In the genomic region with DNA sequence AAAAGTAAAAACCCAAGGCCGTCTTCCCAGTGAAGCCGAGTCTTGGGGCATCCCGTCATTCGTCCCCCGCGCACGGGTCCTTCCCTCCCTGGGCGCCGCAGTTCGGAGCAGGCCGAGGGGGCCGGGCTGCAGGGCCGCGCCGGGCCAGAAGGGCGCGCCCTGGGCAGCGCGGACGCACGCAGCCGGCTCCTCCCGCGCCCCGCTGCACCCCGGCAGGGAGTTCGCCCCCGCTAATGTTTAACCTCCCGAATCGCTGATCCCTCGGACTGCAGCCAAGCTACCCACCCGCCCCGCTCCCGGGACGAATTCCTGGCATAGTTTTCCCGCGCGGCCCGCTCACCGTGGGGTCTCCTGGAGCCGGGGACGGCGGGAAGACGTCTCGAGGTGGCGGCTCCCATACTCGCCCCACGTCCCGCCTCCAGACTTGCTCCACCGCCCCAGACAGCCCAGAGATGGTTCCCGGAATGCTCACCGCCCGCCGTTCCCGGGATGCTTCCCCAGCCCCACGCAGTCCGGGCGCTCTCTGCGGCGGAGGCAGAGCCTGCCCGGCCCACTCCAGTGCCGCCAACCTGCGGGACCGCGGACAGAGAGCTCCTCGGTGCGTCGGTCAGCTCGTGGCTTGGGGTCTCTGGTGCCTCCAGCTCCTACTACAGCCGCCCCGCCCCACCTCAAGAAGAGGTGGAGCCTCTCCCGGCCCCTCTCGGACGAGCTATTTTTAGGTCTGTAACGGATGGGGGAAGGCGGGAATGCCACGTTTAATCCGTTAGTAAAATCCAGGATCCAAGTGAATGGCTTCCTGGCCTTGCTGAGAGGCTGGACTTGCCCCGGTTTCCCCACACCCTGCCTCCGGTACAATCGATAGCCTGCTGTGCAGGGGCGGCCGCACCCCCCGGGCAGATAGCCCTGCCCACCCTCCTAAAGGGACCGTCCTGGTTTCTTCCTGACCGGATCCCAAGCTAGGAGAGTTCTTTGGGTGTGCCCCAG, we compare ENCODE assay signal across 8 cellular contexts. TPM values are rescaled to one million over a fixed set of nuclear protein-coding genes. Genes with fewer than 3 reads are reported as not detected.
DNase-seq lines count a peak whose midpoint lies in the region; ATAC-seq and TF ChIP-seq lines count a peak whose summit lies in the region.

A gene with protein sequence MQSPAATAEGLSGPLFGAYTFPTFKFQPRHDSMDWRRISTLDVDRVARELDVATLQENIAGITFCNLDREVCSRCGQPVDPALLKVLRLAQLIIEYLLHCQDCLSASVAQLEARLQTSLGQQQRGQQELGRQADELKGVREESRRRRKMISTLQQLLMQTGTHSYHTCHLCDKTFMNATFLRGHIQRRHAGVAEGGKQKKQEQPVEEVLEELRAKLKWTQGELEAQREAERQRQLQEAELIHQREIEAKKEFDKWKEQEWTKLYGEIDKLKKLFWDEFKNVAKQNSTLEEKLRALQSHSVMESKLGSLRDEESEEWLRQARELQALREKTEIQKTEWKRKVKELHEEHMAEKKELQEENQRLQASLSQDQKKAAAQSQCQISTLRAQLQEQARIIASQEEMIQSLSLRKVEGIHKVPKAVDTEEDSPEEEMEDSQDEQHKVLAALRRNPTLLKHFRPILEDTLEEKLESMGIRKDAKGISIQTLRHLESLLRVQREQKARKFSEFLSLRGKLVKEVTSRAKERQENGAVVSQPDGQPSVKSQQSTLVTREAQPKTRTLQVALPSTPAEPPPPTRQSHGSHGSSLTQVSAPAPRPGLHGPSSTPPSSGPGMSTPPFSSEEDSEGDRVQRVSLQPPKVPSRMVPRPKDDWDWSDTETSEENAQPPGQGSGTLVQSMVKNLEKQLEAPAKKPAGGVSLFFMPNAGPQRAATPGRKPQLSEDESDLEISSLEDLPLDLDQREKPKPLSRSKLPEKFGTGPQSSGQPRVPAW (minus strand): TSS at position 621 of the 984 bp plus-strand sequence. CDS start 11,637 bp downstream, outside the sequence.

- peaks cover 14% of the 10 kb centered on the region; the same call in 1 of the 2 replicates for H3F3A ChIP-seq in PC-9 (ENCODE audit: insufficient read depth, low read depth)

- H3K79me2 ChIP-seq in PC-9 (ENCODE audit: low read depth) = peaks cover 8% of the 10 kb centered on the region; the same call in 1 of the 2 replicates

- intact Hi-C loops in PC-9 (cut with micrococcal nuclease; ENCODE audit: unreplicated experiment) (loop anchor here (2.0 kb wide), 1 partner anchor 36 kb away; no protein-coding TSS in a partner anchor), left ventricle myocardium superior (cut with micrococcal nuclease) (no loop called here)

- H2AFZ ChIP-seq in PC-9 = peak within 1 kb of the TSS; percentile 94

- peak; percentile 52; the same call in 1 of the 2 replicates for TF ChIP-seq CTCF in PC-9 (conservative IDR thresholded peaks at IDR 0.05)

- H3K4me3 ChIP-seq in PC-9 = peak within 1 kb of the TSS; percentile 91

- H4K20me1 ChIP-seq in PC-9 (ENCODE audit: insufficient read depth) = no peaks in the 10 kb centered on the region

- no peaks in the 10 kb centered on the region for H3K9me3 ChIP-seq in PC-9 (ENCODE audit: insufficient read depth, low read depth)

- peak within 1 kb of the TSS; percentile 86 for H3K4me2 ChIP-seq in PC-9

- H3K27ac ChIP-seq in PC-9 (no peak within 1 kb of the TSS; the same call in 1 of the 2 replicates), angular gyrus (ENCODE audit: low read depth, low read length) (peak within 1 kb of the TSS; percentile 66)

- H3K9me2 ChIP-seq in PC-9 (ENCODE audit: insufficient read depth) = no peaks in the 10 kb centered on the region

- ATAC-seq in GM19468 (IDR thresholded peaks at IDR 0.05; ENCODE audit: extremely low read depth, unreplicated experiment) = peak; percentile 85
- peak; percentile 97 for ATAC-seq in left ventricle myocardium superior

- BruUV-seq in PC-9 (replicated peaks; lab: Mats Ljungman, UMichigan) = TSS peak; percentile 25

- in situ Hi-C loops in Caki2 (cut with HindIII; ENCODE audit: low pct_unique_long_range_greater_than_20kb, low sequenced_read_pairs) = no loop called here

- no peaks in the 10 kb centered on the region for H3K27me3 ChIP-seq in PC-9 (ENCODE audit: insufficient read depth, low read depth)

- H3K36me3 ChIP-seq in PC-9 (ENCODE audit: low read depth) = no peaks in the 10 kb centered on the region

- CTCF ChIA-PET in PC-9 (lab: Charles Lee) = interaction anchor here (0.6 kb wide), 1 partner anchor 251 kb away, joined by 3 read pairs; no protein-coding TSS in a partner anchor

- POLR2A ChIA-PET in PC-9 (lab: Charles Lee; ENCODE audit: unreplicated experiment) = interaction anchor here (0.6 kb wide), 1 partner anchor 98 kb away, joined by 4 read pairs; no protein-coding TSS in a partner anchor

- DNase-seq in Caki2 (ENCODE audit: low read depth) = peak; percentile 85
- DNase-seq in HS-5 (ENCODE audit: low read depth) = peak; percentile 63
- peak in 1 of 2 experiments; percentile 53 for DNase-seq in PC-9
- DNase-seq in left ventricle myocardium superior = peak; percentile 80
- DNase-seq in pons (ENCODE audit: low spot score) = peak; percentile 23
- no peak for DNase-seq in cortex of kidney (lab: John Stamatoyannopoulos, UW)

- peaks cover 13% of the 10 kb centered on the region for H3K4me1 ChIP-seq in PC-9 (replicated peaks; ENCODE audit: insufficient read depth)

RNA-seq across cellular contexts. Expression of the gene that starts here (rescaled TPM):
- total RNA-seq in Caki2 (2014; rRNA removed; shearing (Covaris generic); ENCODE audit: low replicate concordance) = 6.3 and 8.9 TPM in 2 replicates
- 2.3 and 6.1 TPM in 2 replicates for total RNA-seq in PC-9 (2021)
- total RNA-seq in left ventricle myocardium superior = 5.7 TPM
